Comparison of ENCODE assay signal across 8 cellular contexts in the genomic region with DNA sequence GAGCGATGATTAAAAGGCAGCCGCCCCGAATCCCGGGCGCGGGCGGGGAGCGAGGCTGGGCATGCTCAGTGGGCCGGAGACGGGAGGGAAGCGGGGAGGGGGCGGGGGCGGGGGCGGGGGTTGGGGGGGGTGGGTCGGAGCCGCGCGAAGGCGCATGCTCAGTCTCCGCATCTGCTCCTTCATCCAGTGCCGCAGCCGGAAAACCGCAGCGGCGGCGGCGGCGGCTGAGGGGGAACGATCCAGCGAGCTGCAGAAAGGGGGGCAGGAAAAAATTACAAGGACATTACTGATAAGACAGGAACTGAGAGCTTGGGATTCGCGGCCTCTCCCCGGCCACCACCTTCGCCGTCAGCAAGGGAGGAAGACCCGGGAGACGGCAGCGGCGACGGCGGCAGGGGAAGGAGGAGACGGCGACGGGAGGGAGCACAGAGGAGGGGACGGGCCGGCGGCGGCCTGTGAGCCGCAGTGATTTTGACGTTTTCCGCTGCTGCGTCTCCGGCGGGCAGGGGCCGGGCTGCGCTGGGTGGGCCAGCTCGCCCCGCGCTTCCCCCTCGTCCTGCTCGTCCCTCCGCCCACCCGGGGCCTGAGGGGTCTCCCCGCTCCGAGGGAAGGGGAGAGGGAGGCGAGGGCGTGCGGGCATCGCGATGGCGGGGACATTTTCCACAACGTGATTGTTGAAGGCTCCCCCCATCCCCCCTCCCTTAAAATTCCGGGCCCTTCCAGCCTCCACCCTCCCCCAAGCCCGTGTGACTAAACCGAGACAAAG. TPM values are rescaled to one million over a fixed set of nuclear protein-coding genes. Genes with fewer than 3 reads are reported as not detected.
DNase-seq lines count a peak whose midpoint lies in the region; ATAC-seq and TF ChIP-seq lines count a peak whose summit lies in the region.

A gene with protein sequence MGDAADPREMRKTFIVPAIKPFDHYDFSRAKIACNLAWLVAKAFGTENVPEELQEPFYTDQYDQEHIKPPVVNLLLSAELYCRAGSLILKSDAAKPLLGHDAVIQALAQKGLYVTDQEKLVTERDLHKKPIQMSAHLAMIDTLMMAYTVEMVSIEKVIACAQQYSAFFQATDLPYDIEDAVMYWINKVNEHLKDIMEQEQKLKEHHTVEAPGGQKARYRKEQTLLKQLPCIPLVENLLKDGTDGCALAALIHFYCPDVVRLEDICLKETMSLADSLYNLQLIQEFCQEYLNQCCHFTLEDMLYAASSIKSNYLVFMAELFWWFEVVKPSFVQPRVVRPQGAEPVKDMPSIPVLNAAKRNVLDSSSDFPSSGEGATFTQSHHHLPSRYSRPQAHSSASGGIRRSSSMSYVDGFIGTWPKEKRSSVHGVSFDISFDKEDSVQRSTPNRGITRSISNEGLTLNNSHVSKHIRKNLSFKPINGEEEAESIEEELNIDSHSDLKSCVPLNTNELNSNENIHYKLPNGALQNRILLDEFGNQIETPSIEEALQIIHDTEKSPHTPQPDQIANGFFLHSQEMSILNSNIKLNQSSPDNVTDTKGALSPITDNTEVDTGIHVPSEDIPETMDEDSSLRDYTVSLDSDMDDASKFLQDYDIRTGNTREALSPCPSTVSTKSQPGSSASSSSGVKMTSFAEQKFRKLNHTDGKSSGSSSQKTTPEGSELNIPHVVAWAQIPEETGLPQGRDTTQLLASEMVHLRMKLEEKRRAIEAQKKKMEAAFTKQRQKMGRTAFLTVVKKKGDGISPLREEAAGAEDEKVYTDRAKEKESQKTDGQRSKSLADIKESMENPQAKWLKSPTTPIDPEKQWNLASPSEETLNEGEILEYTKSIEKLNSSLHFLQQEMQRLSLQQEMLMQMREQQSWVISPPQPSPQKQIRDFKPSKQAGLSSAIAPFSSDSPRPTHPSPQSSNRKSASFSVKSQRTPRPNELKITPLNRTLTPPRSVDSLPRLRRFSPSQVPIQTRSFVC (N-terminal part only) (plus strand): TSS at position 161 of the 766 bp plus-strand sequence. CDS start 935 bp downstream, outside the sequence.

- H3K18ac ChIP-seq in IMR-90 (ENCODE audit: low read depth, low read length) = peak within 1 kb of the TSS; percentile 91

- no peaks in the 10 kb centered on the region for H3K36me3 Mint-ChIP-seq in natural killer cell treated with Interleukin-12 subunit alpha and Interleukin-12 subunit beta and Interleukin-15 and Interleukin-18, amount 100 ng/mL, for 72 hours

- dilution Hi-C loops in IMR-90 (cut with HindIII; ENCODE audit: low sequenced_read_pairs, unreplicated experiment) = no loop called here

- peak within 1 kb of the TSS; percentile 100 for H2AFZ ChIP-seq in IMR-90 (replicated peaks; ENCODE audit: low read length, poor library complexity)

- peaks cover 43 to 50% of the 10 kb centered on the region in 2 donors for H3K27me3 Mint-ChIP-seq in natural killer cell treated with Interleukin-12 subunit alpha and Interleukin-12 subunit beta and Interleukin-15 and Interleukin-18, amount 100 ng/mL, for 72 hours

- H3K23ac ChIP-seq in IMR-90 (ENCODE audit: low read depth, low read length) = peak within 1 kb of the TSS; percentile 95

- peak within 1 kb of the TSS; percentile 88; the same call in 2 of the 3 replicates for H2BK15ac ChIP-seq in IMR-90 (ENCODE audit: low read depth, low read length)

- H3K56ac ChIP-seq in IMR-90 (ENCODE audit: extremely low read depth, insufficient read depth, low read length) = peak within 1 kb of the TSS; percentile 95

- no peaks in the 10 kb centered on the region for H3K27me3 ChIP-seq in IMR-90 (ENCODE audit: control insufficient read depth, insufficient read depth, low read length)

- TF ChIP-seq POLR2A in IMR-90 (IDR thresholded peaks at IDR 0.05; ENCODE audit: low read depth, low read length) = peak; percentile 79

- H3K14ac ChIP-seq in IMR-90 (replicated peaks; ENCODE audit: low read depth, low read length) = peak within 1 kb of the TSS; percentile 98

- H3K9me3 Mint-ChIP-seq in natural killer cell treated with Interleukin-12 subunit alpha and Interleukin-12 subunit beta and Interleukin-15 and Interleukin-18, amount 100 ng/mL, for 72 hours = no peaks in the 10 kb centered on the region

- H3K9me1 ChIP-seq in IMR-90 (ENCODE audit: insufficient read depth, low read length) = peaks cover 4% of the 10 kb centered on the region; the same call in 1 of the 2 replicates

- peak within 1 kb of the TSS; percentile 99 for H2BK5ac ChIP-seq in IMR-90 (ENCODE audit: low read depth, low read length, poor library complexity, severe bottlenecking)

- H3K4me2 ChIP-seq in IMR-90 (ENCODE audit: low read depth, low read length) = peak within 1 kb of the TSS; percentile 93

- H4K20me1 ChIP-seq in IMR-90 (ENCODE audit: insufficient read depth, low read length) = peaks cover 33% of the 10 kb centered on the region

- H3K36me3 ChIP-seq in IMR-90 (ENCODE audit: control insufficient read depth, insufficient read depth, low read length) = no peaks in the 10 kb centered on the region

- peak within 1 kb of the TSS; percentile 13 to 65 for H3K27ac Mint-ChIP-seq in natural killer cell treated with Interleukin-12 subunit alpha and Interleukin-12 subunit beta and Interleukin-15 and Interleukin-18, amount 100 ng/mL, for 72 hours

- no peak for TF ChIP-seq CTCF in IMR-90 (conservative IDR thresholded peaks at IDR 0.05; ENCODE audit: low read depth, low read length)
- no peak for TF ChIP-seq CTCF in RWPE1 (conservative IDR thresholded peaks at IDR 0.05; ENCODE audit: low read depth)
- no peak for TF ChIP-seq CTCF in fibroblast of pulmonary artery (IDR thresholded peaks at IDR 0.05; ENCODE audit: low read length, missing control alignments)

- 2% methylated on average over 16 of the region's 75 CpGs; no CpG with 5 or more reads in 1 of the 2 experiments for WGBS in IMR-90 (ENCODE audit: extremely low coverage in 2 of 2, insufficient read length in 1 of 2), 2 experiments

- BruUV-seq in IMR-90 (replicated peaks; lab: Mats Ljungman, UMichigan) = no TSS peak

- peak; percentile 93 for DNase-seq in COLO668 (lab: John Stamatoyannopoulos, UW; ENCODE audit: unreplicated experiment)
- peak; percentile 86 for DNase-seq in IMR-90
- peak; percentile 97 for DNase-seq in RWPE1 (ENCODE audit: low spot score)
- peak; percentile 90 for DNase-seq in activated effector memory CD4-positive, alpha-beta T cell treated with anti-CD3 and anti-CD28 coated beads, Interleukin-2, amount 50 U/mL, for 16 hours
- peak; percentile 93 for DNase-seq in fibroblast of pulmonary artery (ENCODE audit: low read depth)
- DNase-seq in natural killer cell treated with Interleukin-12 subunit alpha and Interleukin-12 subunit beta and Interleukin-15 and Interleukin-18, amount 100 ng/mL, for 72 hours (ENCODE audit: low spot score) = peak; percentile 71
- DNase-seq in stimulated activated naive CD8-positive, alpha-beta T cell treated with anti-CD3 and anti-CD28 coated beads, Interleukin-15, Interleukin-2, amounts not matched to agents 100 U/mL and 50 U/mL, for 24 hours = peak; percentile 67

- H3K9me3 ChIP-seq in IMR-90 (ENCODE audit: control insufficient read depth, insufficient read depth, low read length) = no peaks in the 10 kb centered on the region

- CTCF ChIA-PET in IMR-90 (lab: Yijun Ruan, JAX) = no interaction called here
- CTCF ChIA-PET in RWPE1 (lab: Yijun Ruan, JAX) = interaction anchor here (0.8 to 1.3 kb wide), 2 partner anchors 20 to 117 kb away, joined by 3 to 6 read pairs; no protein-coding TSS in a partner anchor

- peak within 1 kb of the TSS; percentile 95 for H2AK5ac ChIP-seq in IMR-90 (ENCODE audit: low read depth, low read length)

- peaks cover 3 to 22% of the 10 kb centered on the region in 2 experiments; a peak in 2 of 4 replicates for H3K79me1 ChIP-seq in IMR-90 (ENCODE audit: low read depth in 1 of 2, low read length in 2 of 2)

- peak within 1 kb of the TSS; percentile 98 for H2AK9ac ChIP-seq in IMR-90 (replicated peaks; ENCODE audit: low read depth, low read length, poor library complexity)

- H3K27ac ChIP-seq in IMR-90 (ENCODE audit: insufficient read depth, low read length) (peak within 1 kb of the TSS; percentile 100), RWPE1 (peak within 1 kb of the TSS; percentile 100)

- peak within 1 kb of the TSS; percentile 96 for H4K91ac ChIP-seq in IMR-90 (ENCODE audit: insufficient read depth, low read depth, low read length)

- H3K4me1 ChIP-seq in IMR-90 (ENCODE audit: control insufficient read depth, insufficient read depth, low read length) = no peaks in the 10 kb centered on the region; the same call in 1 of the 2 replicates

- H4K8ac ChIP-seq in IMR-90 (ENCODE audit: low read depth in 2 of 2, low read length in 2 of 2) = peak within 1 kb of the TSS; percentile 95 to 98

- H2BK120ac ChIP-seq in IMR-90 (ENCODE audit: low read depth, low read length) = peak within 1 kb of the TSS; percentile 93

- peak within 1 kb of the TSS; percentile 96 for H3K4me3 ChIP-seq in IMR-90 (ENCODE audit: insufficient read depth, low read depth, low read length)
- H3K4me3 ChIP-seq in fibroblast of pulmonary artery (replicated peaks; ENCODE audit: low read depth, low read length) = peak within 1 kb of the TSS; percentile 72

- POLR2A ChIA-PET in IMR-90 (lab: Charles Lee; ENCODE audit: unreplicated experiment) = interaction anchor here (1.7 kb wide), 1 partner anchor 69 kb away, joined by 11 read pairs; a partner anchor contains a TSS
- POLR2A ChIA-PET in RWPE1 (lab: Yijun Ruan, JAX; ENCODE audit: low non-redundant PET) = interaction anchor here (0.9 to 2.4 kb wide), 3 partner anchors 8 to 69 kb away, joined by 5 to 19 read pairs (median 5); a partner anchor contains a TSS

- H3K4me3 Mint-ChIP-seq in natural killer cell treated with Interleukin-12 subunit alpha and Interleukin-12 subunit beta and Interleukin-15 and Interleukin-18, amount 100 ng/mL, for 72 hours = peak within 1 kb of the TSS; percentile 95

- intact Hi-C loops in IMR-90 (cut with micrococcal nuclease) = loop anchor here (1.0 kb wide), 2 partner anchors 9 to 69 kb away; no protein-coding TSS in a partner anchor

- in situ Hi-C loops in IMR-90 (cut with MboI; ENCODE audit: low sequenced_read_pairs) = no loop called here

- peak within 1 kb of the TSS; percentile 97 for H3K4ac ChIP-seq in IMR-90 (ENCODE audit: low read depth, low read length)

- TF ChIP-seq RAD21 in IMR-90 (IDR thresholded peaks at IDR 0.05; ENCODE audit: low read length) = no peak

- ATAC-seq in GM21381 (IDR thresholded peaks at IDR 0.05; ENCODE audit: unreplicated experiment) (peak; percentile 53), IMR-90 (ENCODE audit: low read depth) (peak; percentile 83)
- ATAC-seq in natural killer cell treated with Interleukin-12 subunit alpha and Interleukin-12 subunit beta and Interleukin-15 and Interleukin-18, amount 100 ng/mL, for 72 hours = peak; percentile 68 to 80
- ATAC-seq in stimulated activated naive CD8-positive, alpha-beta T cell treated with anti-CD3 and anti-CD28 coated beads, Interleukin-15, Interleukin-2, amounts not matched to agents 100 U/mL and 50 U/mL, for 24 hours = peak; percentile 61

- H3K9ac ChIP-seq in IMR-90 (ENCODE audit: low read depth, low read length) = peak within 1 kb of the TSS; percentile 99

- H3K4me1 Mint-ChIP-seq in natural killer cell treated with Interleukin-12 subunit alpha and Interleukin-12 subunit beta and Interleukin-15 and Interleukin-18, amount 100 ng/mL, for 72 hours (ENCODE audit: low read depth in 2 of 2) = peaks cover 13 to 18% of the 10 kb centered on the region in 2 donors

- H2BK20ac ChIP-seq in IMR-90 (ENCODE audit: low read depth, low read length) = peak within 1 kb of the TSS; percentile 77

- peak within 1 kb of the TSS; percentile 92 for H4K5ac ChIP-seq in IMR-90 (ENCODE audit: low read depth, low read length)

RNA-seq across cellular contexts. Expression of the gene that starts here (rescaled TPM):
- total RNA-seq in IMR-90 (2012; rRNA removed) = 29.4 and 43.0 TPM in 2 replicates
- polyA plus RNA-seq in IMR-90 (2012; rRNA removed) = 6.9 and 8.3 TPM in 2 replicates
- 0.97 and 1.1 TPM in 2 replicates for polyA plus RNA-seq in IMR-90 (2012; cell fraction: cytosol; rRNA removed)
- 0.85 and 10.6 TPM in 2 replicates for polyA plus RNA-seq in IMR-90 (2012; cell fraction: nucleus; rRNA removed; ENCODE audit: low replicate concordance)
- under 1 TPM; 0.31 to 0.48 TPM for total RNA-seq in natural killer cell treated with Interleukin-12 subunit alpha and Interleukin-12 subunit beta and Interleukin-15 and Interleukin-18, amount 100 ng/mL, for 72 hours

Comparison
In these comparisons a context has a peak if more than half of its experiments do, and no peak if none do; other contexts are left out.
1. Peak in every context shown above with its lines: DNase-seq, ATAC-seq, H3K4me3 ChIP-seq and H3K27ac ChIP-seq.
2. RNA of the gene that starts here (total RNA-seq): 29.4 to 43.0 TPM in IMR-90; 0.31 to 0.48 TPM in natural killer cell treated with Interleukin-12 subunit alpha and Interleukin-12 subunit beta and Interleukin-15 and Interleukin-18, amount 100 ng/mL, for 72 hours; every median in the first group is over 10 times any median in the second.
3. Peak in DNase-seq and ATAC-seq in natural killer cell treated with Interleukin-12 subunit alpha and Interleukin-12 subunit beta and Interleukin-15 and Interleukin-18, amount 100 ng/mL, for 72 hours; RNA of the gene not detected or under 1 TPM.